17 cellular contexts compared by ENCODE assay signal in genomic region chr2:239234151-239234825, GRCh38.
A peak's percentile ranks its signal among the peaks of the same experiment; 100 is the strongest.
DNase-seq lines count a peak whose midpoint lies in the region; ATAC-seq and TF ChIP-seq lines count a peak whose summit lies in the region.
"Had no signal": no experiment of that assay in that cellular context is flagged by ENCODE, and none has a peak within 500 bp of the region (broad histone marks: within the 10 kb centered on the region; RNA-seq: fewer than 3 reads in every experiment).

No MANE protein-coding gene starts in this region.

- H3K27ac ChIP-seq in MM.1S (ENCODE audit: low read length) = peak overlapping the region; percentile 53; the same call in 1 of the 2 replicates
- H3K27ac ChIP-seq: A549 had no signal

- H3K4me3 ChIP-seq in MM.1S (ENCODE audit: low read length) = no peak overlapping the region
- H3K4me3 ChIP-seq: A549, skin epidermis, upper lobe of left lung had no signal

- no peaks in the 10 kb centered on the region for H3K27me3 Mint-ChIP-seq in activated CD8-positive, alpha-beta memory T cell treated with anti-CD3 and anti-CD28 coated beads, Interleukin-2, amount 10 ng/mL, durations not matched to agents 7 days and 5 days
- H3K27me3 Mint-ChIP-seq in WTC11 (ENCODE audit: low read depth) (no peaks in the 10 kb centered on the region), progenitor cell of endocrine pancreas (no peaks in the 10 kb centered on the region)
- H3K27me3 Mint-ChIP-seq: activated naive CD8-positive, alpha-beta T cell treated with anti-CD3 and anti-CD28 coated beads, Interleukin-2, amount 10 ng/mL, durations not matched to agents 7 days and 5 days had no signal

- H3K9me3 ChIP-seq in MM.1S (replicated peaks; ENCODE audit: insufficient read depth, low read length) = no peaks in the 10 kb centered on the region
- H3K9me3 ChIP-seq: A549, upper lobe of left lung had no signal

- H3K36me3 Mint-ChIP-seq in activated CD8-positive, alpha-beta memory T cell treated with anti-CD3 and anti-CD28 coated beads, Interleukin-2, amount 10 ng/mL, durations not matched to agents 7 days and 5 days = peaks cover 10% of the 10 kb centered on the region
- H3K36me3 Mint-ChIP-seq in WTC11 (no peaks in the 10 kb centered on the region), progenitor cell of endocrine pancreas (ENCODE audit: insufficient read depth) (no peaks in the 10 kb centered on the region)

- H3K4me3 Mint-ChIP-seq in activated CD8-positive, alpha-beta memory T cell treated with anti-CD3 and anti-CD28 coated beads, Interleukin-2, amount 10 ng/mL, durations not matched to agents 7 days and 5 days = no peak overlapping the region
- H3K4me3 Mint-ChIP-seq in WTC11 = no peak overlapping the region
- H3K4me3 Mint-ChIP-seq in progenitor cell of endocrine pancreas (ENCODE audit: low read depth) = no peak overlapping the region
- H3K4me3 Mint-ChIP-seq: activated naive CD8-positive, alpha-beta T cell treated with anti-CD3 and anti-CD28 coated beads, Interleukin-2, amount 10 ng/mL, durations not matched to agents 7 days and 5 days had no signal

- CTCF ChIA-PET in activated CD8-positive, alpha-beta memory T cell treated with anti-CD3 and anti-CD28 coated beads, Interleukin-2, amount 10 ng/mL, durations not matched to agents 7 days and 5 days (lab: Charles Lee) = no interaction called here
- CTCF ChIA-PET in WTC11 (lab: Charles Lee) = no interaction called here

- peaks cover 61% of the 10 kb centered on the region for H3K79me2 ChIP-seq in MM.1S (ENCODE audit: low read length)

- H3K27me3 ChIP-seq in MM.1S (replicated peaks; ENCODE audit: insufficient read depth, low read length) = no peaks in the 10 kb centered on the region
- H3K27me3 ChIP-seq: upper lobe of left lung had no signal

- no peak for ATAC-seq in activated CD8-positive, alpha-beta memory T cell treated with anti-CD3 and anti-CD28 coated beads, Interleukin-2, amount 10 ng/mL, durations not matched to agents 7 days and 5 days
- ATAC-seq in left lobe of liver (no peak), WTC11 (no peak), HG03432 (IDR thresholded peaks at IDR 0.05; ENCODE audit: unreplicated experiment) (no peak)
- ATAC-seq: A549 had no signal

- H3K27ac Mint-ChIP-seq in activated CD8-positive, alpha-beta memory T cell treated with anti-CD3 and anti-CD28 coated beads, Interleukin-2, amount 10 ng/mL, durations not matched to agents 7 days and 5 days = no peak overlapping the region
- H3K27ac Mint-ChIP-seq in WTC11 (no peak overlapping the region), progenitor cell of endocrine pancreas (no peak overlapping the region)
- H3K27ac Mint-ChIP-seq: activated naive CD8-positive, alpha-beta T cell treated with anti-CD3 and anti-CD28 coated beads, Interleukin-2, amount 10 ng/mL, durations not matched to agents 7 days and 5 days had no signal

- peaks cover 29% of the 10 kb centered on the region for H3K4me1 Mint-ChIP-seq in activated CD8-positive, alpha-beta memory T cell treated with anti-CD3 and anti-CD28 coated beads, Interleukin-2, amount 10 ng/mL, durations not matched to agents 7 days and 5 days
- H3K4me1 Mint-ChIP-seq in WTC11 (peaks cover 6% of the 10 kb centered on the region), progenitor cell of endocrine pancreas (ENCODE audit: low read depth) (peaks cover 2% of the 10 kb centered on the region)

- no peak overlapping the region for H2AFZ ChIP-seq in MM.1S (ENCODE audit: low read length)

- H3K9ac ChIP-seq in MM.1S (ENCODE audit: low read length) = no peak overlapping the region

- H3K9me3 Mint-ChIP-seq in activated CD8-positive, alpha-beta memory T cell treated with anti-CD3 and anti-CD28 coated beads, Interleukin-2, amount 10 ng/mL, durations not matched to agents 7 days and 5 days (ENCODE audit: low read depth) = no peaks in the 10 kb centered on the region
- H3K9me3 Mint-ChIP-seq in WTC11 (no peaks in the 10 kb centered on the region), progenitor cell of endocrine pancreas (ENCODE audit: low read depth) (no peaks in the 10 kb centered on the region)
- H3K9me3 Mint-ChIP-seq: activated naive CD8-positive, alpha-beta T cell treated with anti-CD3 and anti-CD28 coated beads, Interleukin-2, amount 10 ng/mL, durations not matched to agents 7 days and 5 days had no signal

- H3K9me2 ChIP-seq in MM.1S (replicated peaks; ENCODE audit: insufficient read depth, low read length) = no peaks in the 10 kb centered on the region

- no peaks in the 10 kb centered on the region for H3K36me3 ChIP-seq in MM.1S (replicated peaks; ENCODE audit: insufficient read depth, low read length)
- H3K36me3 ChIP-seq: upper lobe of left lung had no signal

- peaks cover 4% of the 10 kb centered on the region; the same call in 1 of the 2 replicates for H4K20me1 ChIP-seq in MM.1S (ENCODE audit: insufficient read depth, low read length)

- TF ChIP-seq CTCF in MM.1S (IDR thresholded peaks at IDR 0.05; ENCODE audit: low read length) (no peak), WTC11 (IDR thresholded peaks at IDR 0.05) (no peak), progenitor cell of endocrine pancreas (IDR thresholded peaks at IDR 0.05; ENCODE audit: unreplicated experiment) (no peak)

- H3F3A ChIP-seq in MM.1S (ENCODE audit: insufficient read depth, low read length) = peaks cover 13% of the 10 kb centered on the region

- POLR2A ChIA-PET in WTC11 (lab: Charles Lee) = no interaction called here

- peaks cover 16% of the 10 kb centered on the region for H3K4me1 ChIP-seq in MM.1S (ENCODE audit: low read length)
- H3K4me1 ChIP-seq: A549 had no signal

- peak overlapping the region; percentile 78 for H3K4me2 ChIP-seq in MM.1S (ENCODE audit: low read depth, low read length)
- H3K4me2 ChIP-seq: A549 had no signal

- DNase-seq in activated CD8-positive, alpha-beta memory T cell treated with anti-CD3 and anti-CD28 coated beads, Interleukin-2, amount 10 ng/mL, durations not matched to agents 7 days and 5 days = peak; percentile 26
- no peak for DNase-seq in activated CD8-positive, alpha-beta memory T cell treated with anti-CD3 and anti-CD28 coated beads, Interleukin-2, amount 50 U/mL, for 4 hours
- DNase-seq in MM.1S = peak; percentile 60
- DNase-seq in left lobe of liver (ENCODE audit: low spot score) = peak; percentile 27
- DNase-seq in stimulated activated CD8-positive, alpha-beta memory T cell treated with anti-CD3 and anti-CD28 coated beads, Interleukin-4, amount 100 ng/mL, for 48 hours = peak; percentile 21
- DNase-seq in WTC11 (ENCODE audit: low spot score) = no peak
- no peak for DNase-seq in progenitor cell of endocrine pancreas (ENCODE audit: low spot score, unreplicated experiment)
- DNase-seq: activated CD4-positive, CD25-positive, alpha-beta regulatory T cell; activated naive CD8-positive, alpha-beta T cell treated with anti-CD3 and anti-CD28 coated beads, Interleukin-2, amount 10 ng/mL, durations not matched to agents 7 days and 5 days; mesenchymal stem cell; NCI-H446; occipital lobe; SHP77; upper lobe of left lung had no signal

TF ChIP-seq in WTC11, 78 proteins besides CTCF, POLR2A, EP300 and RAD21 (continues in another document):
- TF ChIP-seq TP53 (CRISPR knock-in tag; IDR thresholded peaks at IDR 0.05) = no peak
- TF ChIP-seq ZNF138 (CRISPR knock-in tag; conservative IDR thresholded peaks at IDR 0.05) = no peak
- no peak for TF ChIP-seq TCF7 (CRISPR knock-in tag; IDR thresholded peaks at IDR 0.05; ENCODE audit: low read depth)
- TF ChIP-seq ZNF121 (CRISPR knock-in tag; IDR thresholded peaks at IDR 0.05) = no peak
- TF ChIP-seq SOX15 (CRISPR knock-in tag; IDR thresholded peaks at IDR 0.05) = no peak
- TF ChIP-seq TEAD1 (CRISPR knock-in tag; IDR thresholded peaks at IDR 0.05) = no peak
- TF ChIP-seq, protein P1, sequence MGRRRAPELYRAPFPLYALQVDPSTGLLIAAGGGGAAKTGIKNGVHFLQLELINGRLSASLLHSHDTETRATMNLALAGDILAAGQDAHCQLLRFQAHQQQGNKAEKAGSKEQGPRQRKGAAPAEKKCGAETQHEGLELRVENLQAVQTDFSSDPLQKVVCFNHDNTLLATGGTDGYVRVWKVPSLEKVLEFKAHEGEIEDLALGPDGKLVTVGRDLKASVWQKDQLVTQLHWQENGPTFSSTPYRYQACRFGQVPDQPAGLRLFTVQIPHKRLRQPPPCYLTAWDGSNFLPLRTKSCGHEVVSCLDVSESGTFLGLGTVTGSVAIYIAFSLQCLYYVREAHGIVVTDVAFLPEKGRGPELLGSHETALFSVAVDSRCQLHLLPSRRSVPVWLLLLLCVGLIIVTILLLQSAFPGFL (CRISPR knock-in tag; IDR thresholded peaks at IDR 0.05; ENCODE audit: borderline replicate concordance) = no peak
- TF ChIP-seq, protein P2, sequence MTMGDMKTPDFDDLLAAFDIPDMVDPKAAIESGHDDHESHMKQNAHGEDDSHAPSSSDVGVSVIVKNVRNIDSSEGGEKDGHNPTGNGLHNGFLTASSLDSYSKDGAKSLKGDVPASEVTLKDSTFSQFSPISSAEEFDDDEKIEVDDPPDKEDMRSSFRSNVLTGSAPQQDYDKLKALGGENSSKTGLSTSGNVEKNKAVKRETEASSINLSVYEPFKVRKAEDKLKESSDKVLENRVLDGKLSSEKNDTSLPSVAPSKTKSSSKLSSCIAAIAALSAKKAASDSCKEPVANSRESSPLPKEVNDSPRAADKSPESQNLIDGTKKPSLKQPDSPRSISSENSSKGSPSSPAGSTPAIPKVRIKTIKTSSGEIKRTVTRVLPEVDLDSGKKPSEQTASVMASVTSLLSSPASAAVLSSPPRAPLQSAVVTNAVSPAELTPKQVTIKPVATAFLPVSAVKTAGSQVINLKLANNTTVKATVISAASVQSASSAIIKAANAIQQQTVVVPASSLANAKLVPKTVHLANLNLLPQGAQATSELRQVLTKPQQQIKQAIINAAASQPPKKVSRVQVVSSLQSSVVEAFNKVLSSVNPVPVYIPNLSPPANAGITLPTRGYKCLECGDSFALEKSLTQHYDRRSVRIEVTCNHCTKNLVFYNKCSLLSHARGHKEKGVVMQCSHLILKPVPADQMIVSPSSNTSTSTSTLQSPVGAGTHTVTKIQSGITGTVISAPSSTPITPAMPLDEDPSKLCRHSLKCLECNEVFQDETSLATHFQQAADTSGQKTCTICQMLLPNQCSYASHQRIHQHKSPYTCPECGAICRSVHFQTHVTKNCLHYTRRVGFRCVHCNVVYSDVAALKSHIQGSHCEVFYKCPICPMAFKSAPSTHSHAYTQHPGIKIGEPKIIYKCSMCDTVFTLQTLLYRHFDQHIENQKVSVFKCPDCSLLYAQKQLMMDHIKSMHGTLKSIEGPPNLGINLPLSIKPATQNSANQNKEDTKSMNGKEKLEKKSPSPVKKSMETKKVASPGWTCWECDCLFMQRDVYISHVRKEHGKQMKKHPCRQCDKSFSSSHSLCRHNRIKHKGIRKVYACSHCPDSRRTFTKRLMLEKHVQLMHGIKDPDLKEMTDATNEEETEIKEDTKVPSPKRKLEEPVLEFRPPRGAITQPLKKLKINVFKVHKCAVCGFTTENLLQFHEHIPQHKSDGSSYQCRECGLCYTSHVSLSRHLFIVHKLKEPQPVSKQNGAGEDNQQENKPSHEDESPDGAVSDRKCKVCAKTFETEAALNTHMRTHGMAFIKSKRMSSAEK (CRISPR knock-in tag; IDR thresholded peaks at IDR 0.05; ENCODE audit: borderline replicate concordance) = no peak
- TF ChIP-seq CREB1 (CRISPR knock-in tag; IDR thresholded peaks at IDR 0.05) = no peak
- TF ChIP-seq IRF2 (CRISPR knock-in tag; IDR thresholded peaks at IDR 0.05; ENCODE audit: borderline replicate concordance, low read depth) = no peak
- no peak for TF ChIP-seq JAZF1 (CRISPR knock-in tag; IDR thresholded peaks at IDR 0.05)

Comparison
In these comparisons a context has a peak if more than half of its experiments do, and no peak if none do; other contexts are left out.
1. DNase-seq: peak in activated CD8-positive, alpha-beta memory T cell treated with anti-CD3 and anti-CD28 coated beads, Interleukin-2, amount 10 ng/mL, durations not matched to agents 7 days and 5 days (single experiment), MM.1S (single experiment), left lobe of liver (single experiment) and stimulated activated CD8-positive, alpha-beta memory T cell treated with anti-CD3 and anti-CD28 coated beads, Interleukin-4, amount 100 ng/mL, for 48 hours (single experiment); none in activated CD8-positive, alpha-beta memory T cell treated with anti-CD3 and anti-CD28 coated beads, Interleukin-2, amount 50 U/mL, for 4 hours (single experiment), WTC11 (single experiment) and progenitor cell of endocrine pancreas (single experiment).